In the genomic region with DNA sequence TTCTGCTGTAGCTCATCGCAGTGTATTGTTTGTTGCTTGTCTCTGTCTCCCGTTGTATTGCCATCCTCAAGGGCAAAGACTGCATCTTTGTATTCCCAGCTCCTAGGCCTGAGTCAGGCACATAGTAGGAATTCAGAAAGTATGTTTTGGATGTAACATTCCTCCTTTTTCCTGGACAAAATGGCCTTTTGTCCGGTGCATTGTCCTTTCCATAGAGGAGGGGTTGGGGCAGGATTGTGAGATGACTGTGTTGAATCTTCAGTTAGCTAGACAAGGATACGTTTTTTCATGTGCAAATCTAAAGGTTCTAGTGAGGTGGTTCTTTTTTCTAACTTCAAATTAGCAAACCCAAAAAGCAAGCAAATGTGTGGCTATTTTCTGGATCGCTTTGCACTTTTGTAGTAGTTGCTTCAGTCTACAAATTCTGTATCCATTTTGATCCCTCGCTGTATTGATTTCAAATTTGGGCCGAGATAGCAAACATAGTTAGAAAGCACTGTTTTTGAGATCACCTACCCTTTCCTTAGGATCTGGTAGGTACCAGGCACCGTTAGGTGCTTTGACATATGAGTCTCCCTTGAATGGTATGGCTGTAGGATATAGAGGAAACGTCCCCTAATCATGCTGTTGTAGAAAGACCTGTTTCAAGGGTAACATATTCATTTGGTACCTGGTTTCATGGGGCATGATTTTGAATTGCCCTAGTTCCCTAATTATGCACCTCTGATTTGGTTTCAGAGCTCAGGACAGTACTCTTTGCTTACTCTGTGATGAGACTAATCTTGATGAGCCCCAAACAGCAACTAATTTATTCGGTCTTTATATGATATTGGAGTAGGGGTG, we compare ENCODE assay signal across 8 cellular contexts.
A peak's percentile ranks its signal among the peaks of the same experiment; 100 is the strongest.
DNase-seq lines count a peak whose midpoint lies in the region; TF ChIP-seq lines count a peak whose summit lies in the region.

No MANE protein-coding gene starts in this region.

- H3K4me3 ChIP-seq in DOHH2 (ENCODE audit: low read length) = peak overlapping the region; percentile 80
- peak overlapping the region; percentile 91 for H3K4me3 ChIP-seq in OCI-LY1 (ENCODE audit: low read depth, low read length, poor library complexity, severe bottlenecking)
- H3K4me3 ChIP-seq in epithelial cell of esophagus (ENCODE audit: low read length) = peak overlapping the region; percentile 96
- peak overlapping the region; percentile 78 to 91 for H3K4me3 ChIP-seq in neutrophil (ENCODE audit: low read depth in 1 of 2, low read length in 1 of 2)

- peaks cover 66% of the 10 kb centered on the region for H3K79me2 ChIP-seq in DOHH2 (ENCODE audit: control insufficient read depth, low read length)
- peaks cover 53% of the 10 kb centered on the region for H3K79me2 ChIP-seq in OCI-LY1 (ENCODE audit: insufficient read depth, low read length)

- H3K9me2 ChIP-seq in DOHH2 (replicated peaks; ENCODE audit: control insufficient read depth, low read length) (no peaks in the 10 kb centered on the region), OCI-LY1 (ENCODE audit: low read depth, low read length) (no peaks in the 10 kb centered on the region)

- peaks cover 24% of the 10 kb centered on the region for H3K4me1 ChIP-seq in DOHH2 (ENCODE audit: control insufficient read depth, low read length)
- peaks cover 22% of the 10 kb centered on the region for H3K4me1 ChIP-seq in OCI-LY1 (ENCODE audit: insufficient read depth, low read length, severe bottlenecking)
- peaks cover 7 to 19% of the 10 kb centered on the region in 2 experiments for H3K4me1 ChIP-seq in neutrophil (ENCODE audit: control insufficient read depth in 1 of 2, insufficient read depth in 1 of 2, low read depth in 1 of 2, low read length in 1 of 2)

- H3F3A ChIP-seq in DOHH2 (ENCODE audit: control insufficient read depth, insufficient read depth) = peaks cover 15% of the 10 kb centered on the region; the same call in 1 of the 2 replicates
- peaks cover 7% of the 10 kb centered on the region; the same call in 1 of the 2 replicates for H3F3A ChIP-seq in OCI-LY1 (ENCODE audit: insufficient read depth, low read length)

- peak overlapping the region; percentile 95 for H3K9ac ChIP-seq in OCI-LY1 (ENCODE audit: low read length)

- H3K27me3 ChIP-seq in DOHH2 (ENCODE audit: control insufficient read depth, low read length) (no peaks in the 10 kb centered on the region), OCI-LY1 (ENCODE audit: insufficient read depth, low read length) (no peaks in the 10 kb centered on the region), neutrophil (no peaks in the 10 kb centered on the region)

- H2AFZ ChIP-seq in OCI-LY1 (ENCODE audit: low read length) = no peak overlapping the region

- DNase-seq in epithelial cell of esophagus (ENCODE audit: low read depth) = no peak
- DNase-seq in NOMO-1 (lab: John Stamatoyannopoulos, UW; ENCODE audit: unreplicated experiment in 2 of 2) = no peak
- DNase-seq in dedifferentiated amniotic fluid mesenchymal stem cell (ENCODE audit: extremely low spot score) = no peak
- no peak for DNase-seq in NCI-H82 treated with DMSO at 0.1 percent for 48 hours (lab: John Stamatoyannopoulos, UW; ENCODE audit: unreplicated experiment)
- no peak for DNase-seq in GM10266 (ENCODE audit: extremely low spot score)

- H3K27ac ChIP-seq in DOHH2 (ENCODE audit: low read depth, low read length) (0 out of 2 replicates have a peak overlapping the region, but pooled peaks have one; percentile 67), OCI-LY1 (ENCODE audit: low read depth, low read length, poor library complexity, severe bottlenecking) (no peak overlapping the region), neutrophil (peak overlapping the region; percentile 78)

- H3K36me3 ChIP-seq in DOHH2 (ENCODE audit: control insufficient read depth, low read length) (peaks cover 50% of the 10 kb centered on the region), OCI-LY1 (ENCODE audit: insufficient read depth, low read length) (peaks cover 42% of the 10 kb centered on the region), neutrophil (peaks cover 13% of the 10 kb centered on the region)

- H4K20me1 ChIP-seq in DOHH2 (ENCODE audit: control insufficient read depth, insufficient read depth, low read depth, low read length) (peaks cover 11% of the 10 kb centered on the region; the same call in 1 of the 2 replicates), OCI-LY1 (ENCODE audit: insufficient read depth, low read length) (0 out of 2 replicates have a peak, but pooled peaks cover 3% of the 10 kb centered on the region)

- H3K9me3 ChIP-seq in DOHH2 (ENCODE audit: control insufficient read depth, insufficient read depth, low read length) (no peaks in the 10 kb centered on the region), OCI-LY1 (ENCODE audit: low read length) (no peaks in the 10 kb centered on the region), neutrophil (no peaks in the 10 kb centered on the region)

- TF ChIP-seq CTCF in DOHH2 (IDR thresholded peaks at IDR 0.05; ENCODE audit: low read depth, low read length, poor library complexity, severe bottlenecking) (no peak), OCI-LY1 (IDR thresholded peaks at IDR 0.05; ENCODE audit: low read length) (no peak), epithelial cell of esophagus (IDR thresholded peaks at IDR 0.05; ENCODE audit: insufficient read depth, low read depth, low read length, missing control alignments) (no peak), neutrophil (IDR thresholded peaks at IDR 0.05) (no peak), GM10266 (IDR thresholded peaks at IDR 0.05; ENCODE audit: control insufficient read depth, insufficient read depth, low read depth, missing control alignments) (no peak)

- H3K4me2 ChIP-seq in DOHH2 (ENCODE audit: low read length) (peak overlapping the region; percentile 80), OCI-LY1 (ENCODE audit: low read length) (peak overlapping the region; percentile 89)
